ENCODE assay signal across 1 cellular context in genomic region chr22:22015631-22016030, GRCh38.
TF ChIP-seq lines count a peak whose summit lies in the region.

No MANE protein-coding gene starts in this region.

TF ChIP-seq in K562, 482 proteins besides CTCF, POLR2A, EP300 and RAD21 (continued from another document):
- TF ChIP-seq ZNF318 (IDR thresholded peaks at IDR 0.05; ENCODE audit: borderline replicate concordance in 1 of 2, low read depth in 1 of 2), result 0 out of 4 replicates have a peak, but pooled peaks of 1 of the 2 experiments have one; percentile 22
- no peak for TF ChIP-seq NEUROD1 (IDR thresholded peaks at IDR 0.05; ENCODE audit: borderline replicate concordance, low read depth, low read length, partially characterized antibody)
- TF ChIP-seq SRSF9 (IDR thresholded peaks at IDR 0.05; ENCODE audit: borderline replicate concordance, low read depth, low read length), result no peak
- TF ChIP-seq CHCHD3 (CRISPR knock-in tag; IDR thresholded peaks at IDR 0.05), result no peak
- TF ChIP-seq KLF6 (CRISPR knock-in tag; IDR thresholded peaks at IDR 0.05; ENCODE audit: borderline replicate concordance), result no peak
- no peak for TF ChIP-seq FOXP4 (CRISPR knock-in tag; IDR thresholded peaks at IDR 0.05; ENCODE audit: borderline replicate concordance)
- peak; percentile 4 for TF ChIP-seq NUFIP1 (IDR thresholded peaks at IDR 0.05; ENCODE audit: partially characterized antibody)
- no peak for TF ChIP-seq USF1 (CRISPR knock-in tag; IDR thresholded peaks at IDR 0.05)
- no peak for TF ChIP-seq ZNF444 (CRISPR knock-in tag; IDR thresholded peaks at IDR 0.05)
- TF ChIP-seq FOS (IDR thresholded peaks at IDR 0.05; ENCODE audit: extremely low read depth, insufficient read length), result no peak
- TF ChIP-seq MTA3 (IDR thresholded peaks at IDR 0.05; ENCODE audit: borderline replicate concordance), result no peak
- no peak for TF ChIP-seq ZNF274 (IDR thresholded peaks at IDR 0.05; ENCODE audit: borderline replicate concordance, low read depth, low read length)
- no peak for TF ChIP-seq HDGF (IDR thresholded peaks at IDR 0.05)
- TF ChIP-seq STAG1 (CRISPR knock-in tag; IDR thresholded peaks at IDR 0.05; ENCODE audit: borderline replicate concordance), result no peak
- TF ChIP-seq SMARCA5 (IDR thresholded peaks at IDR 0.05), result no peak
- no peak for TF ChIP-seq NFIC (IDR thresholded peaks at IDR 0.05)
- no peak for TF ChIP-seq PPARD (CRISPR knock-in tag; IDR thresholded peaks at IDR 0.05)
- TF ChIP-seq HNRNPL (IDR thresholded peaks at IDR 0.05; ENCODE audit: low read depth, low read length), result no peak
- TF ChIP-seq POLR3G (IDR thresholded peaks at IDR 0.05; ENCODE audit: extremely low read depth, insufficient read length, insufficient replicate concordance), result no peak
- TF ChIP-seq HDAC3 (IDR thresholded peaks at IDR 0.05; ENCODE audit: borderline replicate concordance, partially characterized antibody), result no peak
- TF ChIP-seq ZNF253 (CRISPR knock-in tag; conservative IDR thresholded peaks at IDR 0.05), result no peak
- TF ChIP-seq ZNF197 (CRISPR knock-in tag; IDR thresholded peaks at IDR 0.05; ENCODE audit: low read depth), result no peak
- peak; percentile 62; the same call in 1 of the 2 replicates for TF ChIP-seq RBM34 (IDR thresholded peaks at IDR 0.05; ENCODE audit: borderline replicate concordance, insufficient read depth, low read length)
- TF ChIP-seq THRA (IDR thresholded peaks at IDR 0.05), result 0 out of 2 replicates have a peak, but pooled peaks have one; percentile 16
- TF ChIP-seq ESRRB (CRISPR knock-in tag; IDR thresholded peaks at IDR 0.05; ENCODE audit: borderline replicate concordance), result no peak
- no peak for TF ChIP-seq SRF (CRISPR knock-in tag; IDR thresholded peaks at IDR 0.05)
- TF ChIP-seq PHF8 (IDR thresholded peaks at IDR 0.05; ENCODE audit: borderline replicate concordance, low read length), result no peak
- TF ChIP-seq CREM (IDR thresholded peaks at IDR 0.05; ENCODE audit: low read depth), result no peak
- no peak for TF ChIP-seq ZNF239 (CRISPR knock-in tag; IDR thresholded peaks at IDR 0.05)
- TF ChIP-seq RBM22 (IDR thresholded peaks at IDR 0.05; ENCODE audit: low read depth, low read length, poor library complexity, severe bottlenecking), result no peak
- TF ChIP-seq NFE2L1 (tag; IDR thresholded peaks at IDR 0.05; ENCODE audit: borderline replicate concordance, low read depth), result no peak
- no peak for TF ChIP-seq CBX3 (IDR thresholded peaks at IDR 0.05; ENCODE audit: borderline replicate concordance in 1 of 2, low read length in 2 of 2)
- no peak for TF ChIP-seq CEBPB (tag; IDR thresholded peaks at IDR 0.05)
- TF ChIP-seq ZNF134 (CRISPR knock-in tag; conservative IDR thresholded peaks at IDR 0.05), result no peak
- no peak for TF ChIP-seq ZC3H11A (IDR thresholded peaks at IDR 0.05; ENCODE audit: low read depth, low read length)
- TF ChIP-seq ARID2 (IDR thresholded peaks at IDR 0.05), result no peak
- no peak for TF ChIP-seq U2AF2 (optimal IDR thresholded peaks at IDR 0.05; ENCODE audit: low read depth, low read length)
- no peak for TF ChIP-seq ELK1 (CRISPR knock-in tag; IDR thresholded peaks at IDR 0.05)
- TF ChIP-seq NFATC3 (IDR thresholded peaks at IDR 0.05), result no peak
TF ChIP-seq in K562: peak in this region for 5.
